ENCODE assay signal across 1 cellular context in genomic region chr16:3690470-3690918, GRCh38.
TF ChIP-seq lines count a peak whose summit lies in the region.

No MANE protein-coding gene starts in this region.

TF ChIP-seq in HepG2, 621 proteins besides CTCF, POLR2A, EP300 and RAD21 (continued from another document and continues in another):
- TF ChIP-seq, protein P1, sequence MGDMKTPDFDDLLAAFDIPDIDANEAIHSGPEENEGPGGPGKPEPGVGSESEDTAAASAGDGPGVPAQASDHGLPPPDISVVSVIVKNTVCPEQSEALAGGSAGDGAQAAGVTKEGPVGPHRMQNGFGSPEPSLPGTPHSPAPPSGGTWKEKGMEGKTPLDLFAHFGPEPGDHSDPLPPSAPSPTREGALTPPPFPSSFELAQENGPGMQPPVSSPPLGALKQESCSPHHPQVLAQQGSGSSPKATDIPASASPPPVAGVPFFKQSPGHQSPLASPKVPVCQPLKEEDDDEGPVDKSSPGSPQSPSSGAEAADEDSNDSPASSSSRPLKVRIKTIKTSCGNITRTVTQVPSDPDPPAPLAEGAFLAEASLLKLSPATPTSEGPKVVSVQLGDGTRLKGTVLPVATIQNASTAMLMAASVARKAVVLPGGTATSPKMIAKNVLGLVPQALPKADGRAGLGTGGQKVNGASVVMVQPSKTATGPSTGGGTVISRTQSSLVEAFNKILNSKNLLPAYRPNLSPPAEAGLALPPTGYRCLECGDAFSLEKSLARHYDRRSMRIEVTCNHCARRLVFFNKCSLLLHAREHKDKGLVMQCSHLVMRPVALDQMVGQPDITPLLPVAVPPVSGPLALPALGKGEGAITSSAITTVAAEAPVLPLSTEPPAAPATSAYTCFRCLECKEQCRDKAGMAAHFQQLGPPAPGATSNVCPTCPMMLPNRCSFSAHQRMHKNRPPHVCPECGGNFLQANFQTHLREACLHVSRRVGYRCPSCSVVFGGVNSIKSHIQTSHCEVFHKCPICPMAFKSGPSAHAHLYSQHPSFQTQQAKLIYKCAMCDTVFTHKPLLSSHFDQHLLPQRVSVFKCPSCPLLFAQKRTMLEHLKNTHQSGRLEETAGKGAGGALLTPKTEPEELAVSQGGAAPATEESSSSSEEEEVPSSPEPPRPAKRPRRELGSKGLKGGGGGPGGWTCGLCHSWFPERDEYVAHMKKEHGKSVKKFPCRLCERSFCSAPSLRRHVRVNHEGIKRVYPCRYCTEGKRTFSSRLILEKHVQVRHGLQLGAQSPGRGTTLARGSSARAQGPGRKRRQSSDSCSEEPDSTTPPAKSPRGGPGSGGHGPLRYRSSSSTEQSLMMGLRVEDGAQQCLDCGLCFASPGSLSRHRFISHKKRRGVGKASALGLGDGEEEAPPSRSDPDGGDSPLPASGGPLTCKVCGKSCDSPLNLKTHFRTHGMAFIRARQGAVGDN (CRISPR knock-in tag; IDR thresholded peaks at IDR 0.05), result peak; percentile 78
- peak; percentile 40; the same call in 1 of the 2 replicates for TF ChIP-seq ZNF335 (CRISPR knock-in tag; IDR thresholded peaks at IDR 0.05)
- peak; percentile 64; the same call in 1 of the 2 replicates for TF ChIP-seq SALL1 (CRISPR knock-in tag; IDR thresholded peaks at IDR 0.05)
- TF ChIP-seq, protein P2, sequence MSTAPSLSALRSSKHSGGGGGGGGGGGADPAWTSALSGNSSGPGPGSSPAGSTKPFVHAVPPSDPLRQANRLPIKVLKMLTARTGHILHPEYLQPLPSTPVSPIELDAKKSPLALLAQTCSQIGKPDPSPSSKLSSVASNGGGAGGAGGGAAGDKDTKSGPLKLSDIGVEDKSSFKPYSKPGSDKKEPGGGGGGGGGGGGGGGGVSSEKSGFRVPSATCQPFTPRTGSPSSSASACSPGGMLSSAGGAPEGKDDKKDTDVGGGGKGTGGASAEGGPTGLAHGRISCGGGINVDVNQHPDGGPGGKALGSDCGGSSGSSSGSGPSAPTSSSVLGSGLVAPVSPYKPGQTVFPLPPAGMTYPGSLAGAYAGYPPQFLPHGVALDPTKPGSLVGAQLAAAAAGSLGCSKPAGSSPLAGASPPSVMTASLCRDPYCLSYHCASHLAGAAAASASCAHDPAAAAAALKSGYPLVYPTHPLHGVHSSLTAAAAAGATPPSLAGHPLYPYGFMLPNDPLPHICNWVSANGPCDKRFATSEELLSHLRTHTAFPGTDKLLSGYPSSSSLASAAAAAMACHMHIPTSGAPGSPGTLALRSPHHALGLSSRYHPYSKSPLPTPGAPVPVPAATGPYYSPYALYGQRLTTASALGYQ (CRISPR knock-in tag; IDR thresholded peaks at IDR 0.05), result 0 out of 2 replicates have a peak, but pooled peaks have one; percentile 29
- TF ChIP-seq, protein P3, sequence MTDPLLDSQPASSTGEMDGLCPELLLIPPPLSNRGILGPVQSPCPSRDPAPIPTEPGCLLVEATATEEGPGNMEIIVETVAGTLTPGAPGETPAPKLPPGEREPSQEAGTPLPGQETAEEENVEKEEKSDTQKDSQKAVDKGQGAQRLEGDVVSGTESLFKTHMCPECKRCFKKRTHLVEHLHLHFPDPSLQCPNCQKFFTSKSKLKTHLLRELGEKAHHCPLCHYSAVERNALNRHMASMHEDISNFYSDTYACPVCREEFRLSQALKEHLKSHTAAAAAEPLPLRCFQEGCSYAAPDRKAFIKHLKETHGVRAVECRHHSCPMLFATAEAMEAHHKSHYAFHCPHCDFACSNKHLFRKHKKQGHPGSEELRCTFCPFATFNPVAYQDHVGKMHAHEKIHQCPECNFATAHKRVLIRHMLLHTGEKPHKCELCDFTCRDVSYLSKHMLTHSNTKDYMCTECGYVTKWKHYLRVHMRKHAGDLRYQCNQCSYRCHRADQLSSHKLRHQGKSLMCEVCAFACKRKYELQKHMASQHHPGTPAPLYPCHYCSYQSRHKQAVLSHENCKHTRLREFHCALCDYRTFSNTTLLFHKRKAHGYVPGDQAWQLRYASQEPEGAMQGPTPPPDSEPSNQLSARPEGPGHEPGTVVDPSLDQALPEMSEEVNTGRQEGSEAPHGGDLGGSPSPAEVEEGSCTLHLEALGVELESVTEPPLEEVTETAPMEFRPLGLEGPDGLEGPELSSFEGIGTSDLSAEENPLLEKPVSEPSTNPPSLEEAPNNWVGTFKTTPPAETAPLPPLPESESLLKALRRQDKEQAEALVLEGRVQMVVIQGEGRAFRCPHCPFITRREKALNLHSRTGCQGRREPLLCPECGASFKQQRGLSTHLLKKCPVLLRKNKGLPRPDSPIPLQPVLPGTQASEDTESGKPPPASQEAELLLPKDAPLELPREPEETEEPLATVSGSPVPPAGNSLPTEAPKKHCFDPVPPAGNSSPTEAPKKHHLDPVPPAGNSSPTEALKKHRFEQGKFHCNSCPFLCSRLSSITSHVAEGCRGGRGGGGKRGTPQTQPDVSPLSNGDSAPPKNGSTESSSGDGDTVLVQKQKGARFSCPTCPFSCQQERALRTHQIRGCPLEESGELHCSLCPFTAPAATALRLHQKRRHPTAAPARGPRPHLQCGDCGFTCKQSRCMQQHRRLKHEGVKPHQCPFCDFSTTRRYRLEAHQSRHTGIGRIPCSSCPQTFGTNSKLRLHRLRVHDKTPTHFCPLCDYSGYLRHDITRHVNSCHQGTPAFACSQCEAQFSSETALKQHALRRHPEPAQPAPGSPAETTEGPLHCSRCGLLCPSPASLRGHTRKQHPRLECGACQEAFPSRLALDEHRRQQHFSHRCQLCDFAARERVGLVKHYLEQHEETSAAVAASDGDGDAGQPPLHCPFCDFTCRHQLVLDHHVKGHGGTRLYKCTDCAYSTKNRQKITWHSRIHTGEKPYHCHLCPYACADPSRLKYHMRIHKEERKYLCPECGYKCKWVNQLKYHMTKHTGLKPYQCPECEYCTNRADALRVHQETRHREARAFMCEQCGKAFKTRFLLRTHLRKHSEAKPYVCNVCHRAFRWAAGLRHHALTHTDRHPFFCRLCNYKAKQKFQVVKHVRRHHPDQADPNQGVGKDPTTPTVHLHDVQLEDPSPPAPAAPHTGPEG (CRISPR knock-in tag; IDR thresholded peaks at IDR 0.05), result 0 out of 2 replicates have a peak, but pooled peaks have one; percentile 43
- no peak for TF ChIP-seq ZNF720 (CRISPR knock-in tag; IDR thresholded peaks at IDR 0.05)
- TF ChIP-seq, protein P4, sequence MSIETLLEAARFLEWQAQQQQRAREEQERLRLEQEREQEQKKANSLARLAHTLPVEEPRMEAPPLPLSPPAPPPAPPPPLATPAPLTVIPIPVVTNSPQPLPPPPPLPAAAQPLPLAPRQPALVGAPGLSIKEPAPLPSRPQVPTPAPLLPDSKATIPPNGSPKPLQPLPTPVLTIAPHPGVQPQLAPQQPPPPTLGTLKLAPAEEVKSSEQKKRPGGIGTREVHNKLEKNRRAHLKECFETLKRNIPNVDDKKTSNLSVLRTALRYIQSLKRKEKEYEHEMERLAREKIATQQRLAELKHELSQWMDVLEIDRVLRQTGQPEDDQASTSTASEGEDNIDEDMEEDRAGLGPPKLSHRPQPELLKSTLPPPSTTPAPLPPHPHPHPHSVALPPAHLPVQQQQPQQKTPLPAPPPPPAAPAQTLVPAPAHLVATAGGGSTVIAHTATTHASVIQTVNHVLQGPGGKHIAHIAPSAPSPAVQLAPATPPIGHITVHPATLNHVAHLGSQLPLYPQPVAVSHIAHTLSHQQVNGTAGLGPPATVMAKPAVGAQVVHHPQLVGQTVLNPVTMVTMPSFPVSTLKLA (IDR thresholded peaks at IDR 0.05), result no peak
- peak; percentile 95 for TF ChIP-seq ZBTB38 (CRISPR knock-in tag; IDR thresholded peaks at IDR 0.05)
- 0 out of 2 replicates have a peak, but pooled peaks have one; percentile 41 for TF ChIP-seq KLF12 (CRISPR knock-in tag; IDR thresholded peaks at IDR 0.05; ENCODE audit: borderline replicate concordance)
- TF ChIP-seq ATM (IDR thresholded peaks at IDR 0.05; ENCODE audit: borderline replicate concordance), result no peak
- peak; percentile 65; the same call in 1 of the 2 replicates for TF ChIP-seq ZBTB33 (CRISPR knock-in tag; IDR thresholded peaks at IDR 0.05)
- 0 out of 2 replicates have a peak, but pooled peaks have one; percentile 24 for TF ChIP-seq ZNF574 (CRISPR knock-in tag; IDR thresholded peaks at IDR 0.05)
- TF ChIP-seq YY1 (IDR thresholded peaks at IDR 0.05; ENCODE audit: insufficient read depth, insufficient replicate concordance, low read depth, low read length), result peak; percentile 45
- TF ChIP-seq KDM2A (CRISPR knock-in tag; IDR thresholded peaks at IDR 0.05; ENCODE audit: borderline replicate concordance, low read depth), result peak; percentile 61; the same call in 1 of the 2 replicates
- TF ChIP-seq STAG1 (CRISPR knock-in tag; IDR thresholded peaks at IDR 0.05), result peak; percentile 91
- TF ChIP-seq ZNF337 (CRISPR knock-in tag; IDR thresholded peaks at IDR 0.05; ENCODE audit: borderline replicate concordance, low read depth), result 0 out of 2 replicates have a peak, but pooled peaks have one; percentile 35
- no peak for TF ChIP-seq ZNF513 (CRISPR knock-in tag; conservative IDR thresholded peaks at IDR 0.05)
- TF ChIP-seq SMAD3 (CRISPR knock-in tag; IDR thresholded peaks at IDR 0.05), result 0 out of 2 replicates have a peak, but pooled peaks have one; percentile 54
- TF ChIP-seq MXI1 (IDR thresholded peaks at IDR 0.05; ENCODE audit: borderline replicate concordance, low read depth, low read length), result peak; percentile 15; the same call in 1 of the 3 replicates
- peak; percentile 43; the same call in 1 of the 2 replicates for TF ChIP-seq GATAD2A (CRISPR knock-in tag; IDR thresholded peaks at IDR 0.05)
- TF ChIP-seq, protein P5, sequence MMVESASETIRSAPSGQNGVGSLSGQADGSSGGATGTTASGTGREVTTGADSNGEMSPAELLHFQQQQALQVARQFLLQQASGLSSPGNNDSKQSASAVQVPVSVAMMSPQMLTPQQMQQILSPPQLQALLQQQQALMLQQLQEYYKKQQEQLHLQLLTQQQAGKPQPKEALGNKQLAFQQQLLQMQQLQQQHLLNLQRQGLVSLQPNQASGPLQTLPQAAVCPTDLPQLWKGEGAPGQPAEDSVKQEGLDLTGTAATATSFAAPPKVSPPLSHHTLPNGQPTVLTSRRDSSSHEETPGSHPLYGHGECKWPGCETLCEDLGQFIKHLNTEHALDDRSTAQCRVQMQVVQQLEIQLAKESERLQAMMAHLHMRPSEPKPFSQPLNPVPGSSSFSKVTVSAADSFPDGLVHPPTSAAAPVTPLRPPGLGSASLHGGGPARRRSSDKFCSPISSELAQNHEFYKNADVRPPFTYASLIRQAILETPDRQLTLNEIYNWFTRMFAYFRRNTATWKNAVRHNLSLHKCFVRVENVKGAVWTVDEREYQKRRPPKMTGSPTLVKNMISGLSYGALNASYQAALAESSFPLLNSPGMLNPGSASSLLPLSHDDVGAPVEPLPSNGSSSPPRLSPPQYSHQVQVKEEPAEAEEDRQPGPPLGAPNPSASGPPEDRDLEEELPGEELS (CRISPR knock-in tag; IDR thresholded peaks at IDR 0.05), result 0 out of 2 replicates have a peak, but pooled peaks have one; percentile 20
- 0 out of 2 replicates have a peak, but pooled peaks have one; percentile 29 for TF ChIP-seq ZNF331 (CRISPR knock-in tag; IDR thresholded peaks at IDR 0.05)
- 0 out of 2 replicates have a peak, but pooled peaks have one; percentile 33 for TF ChIP-seq KAT8 (CRISPR knock-in tag; IDR thresholded peaks at IDR 0.05)
- TF ChIP-seq SMC3 (IDR thresholded peaks at IDR 0.05; ENCODE audit: low read length), result peak; percentile 81
- peak; percentile 51; the same call in 1 of the 2 replicates for TF ChIP-seq SAP130 (CRISPR knock-in tag; IDR thresholded peaks at IDR 0.05; ENCODE audit: low read depth)
- TF ChIP-seq ZNF33B (CRISPR knock-in tag; IDR thresholded peaks at IDR 0.05), result 0 out of 2 replicates have a peak, but pooled peaks have one; percentile 33
- TF ChIP-seq, protein P6, sequence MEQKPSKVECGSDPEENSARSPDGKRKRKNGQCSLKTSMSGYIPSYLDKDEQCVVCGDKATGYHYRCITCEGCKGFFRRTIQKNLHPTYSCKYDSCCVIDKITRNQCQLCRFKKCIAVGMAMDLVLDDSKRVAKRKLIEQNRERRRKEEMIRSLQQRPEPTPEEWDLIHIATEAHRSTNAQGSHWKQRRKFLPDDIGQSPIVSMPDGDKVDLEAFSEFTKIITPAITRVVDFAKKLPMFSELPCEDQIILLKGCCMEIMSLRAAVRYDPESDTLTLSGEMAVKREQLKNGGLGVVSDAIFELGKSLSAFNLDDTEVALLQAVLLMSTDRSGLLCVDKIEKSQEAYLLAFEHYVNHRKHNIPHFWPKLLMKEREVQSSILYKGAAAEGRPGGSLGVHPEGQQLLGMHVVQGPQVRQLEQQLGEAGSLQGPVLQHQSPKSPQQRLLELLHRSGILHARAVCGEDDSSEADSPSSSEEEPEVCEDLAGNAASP (CRISPR knock-in tag; IDR thresholded peaks at IDR 0.05; ENCODE audit: borderline replicate concordance), result peak; percentile 30; the same call in 1 of the 2 replicates
- TF ChIP-seq HOXA3 (CRISPR knock-in tag; IDR thresholded peaks at IDR 0.05), result peak; percentile 76
